20 cellular contexts compared by ENCODE assay signal in the genomic region with DNA sequence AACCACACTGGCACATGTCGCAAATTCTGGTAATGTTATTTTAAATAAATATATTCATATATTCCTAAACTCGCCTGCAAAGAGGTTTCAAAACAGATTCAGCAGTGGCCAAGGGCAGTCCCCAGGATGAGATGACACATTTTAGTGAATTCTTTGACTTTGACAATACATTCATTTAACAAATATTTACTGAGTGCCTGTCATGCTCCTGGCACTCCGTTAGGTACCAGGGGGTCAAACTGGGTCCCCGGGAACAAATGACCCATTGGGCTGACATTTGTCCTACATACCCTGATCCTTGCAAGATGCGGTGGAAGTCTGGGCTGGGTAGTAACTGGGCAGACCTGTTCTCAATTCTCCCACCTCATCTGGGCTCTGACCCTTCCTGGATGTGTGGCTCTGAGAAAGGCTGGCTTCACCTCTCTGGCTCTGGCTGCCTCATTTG.
DNase-seq lines count a peak whose midpoint lies in the region; ATAC-seq, FAIRE-seq and TF ChIP-seq lines count a peak whose summit lies in the region.
"Had no signal": no experiment of that assay in that cellular context is flagged by ENCODE, and none has a peak within 500 bp of the region (broad histone marks: within the 10 kb centered on the region; RNA-seq: fewer than 3 reads in every experiment).

No MANE protein-coding gene starts in this region.

- H3K9me3 ChIP-seq in HepG2 (ENCODE audit: low read length): no peaks in the 10 kb centered on the region
- no peaks in the 10 kb centered on the region for H3K9me3 ChIP-seq in right lobe of liver
- no peaks in the 10 kb centered on the region for H3K9me3 ChIP-seq in T-helper 17 cell (ENCODE audit: control insufficient read depth, low read length, poor library complexity, severe bottlenecking)
- no peaks in the 10 kb centered on the region for H3K9me3 ChIP-seq in mesenchymal stem cell (ENCODE audit: control insufficient read depth, low read length)
- H3K9me3 ChIP-seq: esophagus squamous epithelium, SJCRH30 had no signal

- ATAC-seq in HepG2 (peak; percentile 22; the same call in 2 of the 3 replicates), right lobe of liver (no peak), T-helper 17 cell (no peak), HG03097 (IDR thresholded peaks at IDR 0.05; ENCODE audit: low FRiP score, unreplicated experiment) (no peak), HG02981 (IDR thresholded peaks at IDR 0.05; ENCODE audit: unreplicated experiment) (no peak)
- ATAC-seq: HCT116 had no signal

- H3K4me1 ChIP-seq in HepG2 (ENCODE audit: insufficient read depth, low read length) (peaks cover 46% of the 10 kb centered on the region), right lobe of liver (no peaks in the 10 kb centered on the region), mesenchymal stem cell (ENCODE audit: control insufficient read depth, insufficient read depth, low read depth, low read length) (peaks cover 3% of the 10 kb centered on the region)

- in situ Hi-C loops in HepG2 (cut with HindIII; ENCODE audit: extremely low pct_ligation_motif_present, low pct_unique_long_range_greater_than_20kb): no loop called here

- H3K79me2 ChIP-seq in HepG2 (ENCODE audit: insufficient read depth, low read length): peaks cover under 1% of the 10 kb centered on the region

- no peak overlapping the region for H3K18ac ChIP-seq in mesenchymal stem cell (ENCODE audit: low read depth in 1 of 2, low read length in 2 of 2)

- H3K27ac Mint-ChIP-seq in T-helper 17 cell: peak overlapping the region; percentile 98
- no peak overlapping the region for H3K27ac Mint-ChIP-seq in chondrocyte (ENCODE audit: unreplicated experiment)
- H3K27ac Mint-ChIP-seq: activated CD4-positive, alpha-beta T cell treated with anti-CD3 and anti-CD28 coated beads, Interleukin-2, amount 10 ng/mL, durations not matched to agents 7 days and 5 days; nephron had no signal

- no TSS peak for BruUV-seq in HepG2 (replicated peaks; lab: Mats Ljungman, UMichigan)

- H3K9me3 Mint-ChIP-seq in chondrocyte (ENCODE audit: low read depth): no peaks in the 10 kb centered on the region
- H3K9me3 Mint-ChIP-seq: activated CD4-positive, alpha-beta T cell treated with anti-CD3 and anti-CD28 coated beads, Interleukin-2, amount 10 ng/mL, durations not matched to agents 7 days and 5 days; nephron had no signal

- peaks cover 23% of the 10 kb centered on the region for H3K79me1 ChIP-seq in mesenchymal stem cell (replicated peaks; ENCODE audit: low read length, poor library complexity, severe bottlenecking)

- H3K36me3 ChIP-seq in HepG2 (replicated peaks in 1 of 2; ENCODE audit: control insufficient read depth in 1 of 2, insufficient read depth in 2 of 2, low read length in 2 of 2) (no peaks in the 10 kb centered on the region), right lobe of liver (no peaks in the 10 kb centered on the region), mesenchymal stem cell (ENCODE audit: control insufficient read depth in 1 of 2, insufficient read depth in 2 of 2, low read depth in 1 of 2, low read length in 2 of 2) (peaks cover 4 to 12% of the 10 kb centered on the region in 2 experiments)
- H3K36me3 ChIP-seq: esophagus squamous epithelium, SJCRH30 had no signal

- H3K27me3 Mint-ChIP-seq in T-helper 17 cell (no peaks in the 10 kb centered on the region), chondrocyte (ENCODE audit: low read depth) (no peaks in the 10 kb centered on the region)
- H3K27me3 Mint-ChIP-seq: activated CD4-positive, alpha-beta T cell treated with anti-CD3 and anti-CD28 coated beads, Interleukin-2, amount 10 ng/mL, durations not matched to agents 7 days and 5 days had no signal

- peak in 1 of 2 experiments; percentile 35; a peak in 2 of 4 replicates for TF ChIP-seq EP300 in HepG2 (IDR thresholded peaks at IDR 0.05; ENCODE audit: low read depth in 2 of 2, low read length in 2 of 2)
- TF ChIP-seq EP300 in HepG2 (CRISPR knock-in tag; IDR thresholded peaks at IDR 0.05; ENCODE audit: borderline replicate concordance): no peak

- no peak overlapping the region for H4K8ac ChIP-seq in mesenchymal stem cell (ENCODE audit: low read length)

- no peak overlapping the region for H4K91ac ChIP-seq in mesenchymal stem cell (ENCODE audit: low read length)

- POLR2A ChIA-PET in HepG2 (lab: Yijun Ruan, JAX): no interaction called here

- TF ChIP-seq CTCF in HepG2 (CRISPR knock-in tag; IDR thresholded peaks at IDR 0.05) (no peak), right lobe of liver (IDR thresholded peaks at IDR 0.05) (no peak), chondrocyte (IDR thresholded peaks at IDR 0.05) (no peak)

- H3K4ac ChIP-seq in mesenchymal stem cell (ENCODE audit: low read depth in 1 of 2, low read length in 2 of 2): no peak overlapping the region

- WGBS in HepG2 (ENCODE audit: low lambda C conversion rate): 7% methylated on average over 5 of the region's 5 CpGs
- WGBS in right lobe of liver (ENCODE audit: insufficient coverage, low coverage, low lambda C conversion rate, missing lambda C conversion rate): 30% methylated on average over 5 of the region's 5 CpGs
- 69% methylated on average over 4 of the region's 5 CpGs for WGBS in mesenchymal stem cell

- H2BK15ac ChIP-seq in mesenchymal stem cell (ENCODE audit: low read depth, poor library complexity, severe bottlenecking): no peak overlapping the region

- H3K14ac ChIP-seq in mesenchymal stem cell (ENCODE audit: low read length in 2 of 2): no peak overlapping the region

- CTCF ChIA-PET in HepG2 (lab: Yijun Ruan, JAX; ENCODE audit: low intra/inter-chr PET ratio, low total read pairs): no interaction called here

- H3K23ac ChIP-seq in mesenchymal stem cell (ENCODE audit: low read length in 2 of 2): no peak overlapping the region

- H3K4me3 Mint-ChIP-seq in T-helper 17 cell (no peak overlapping the region), chondrocyte (ENCODE audit: unreplicated experiment) (no peak overlapping the region)
- H3K4me3 Mint-ChIP-seq: activated CD4-positive, alpha-beta T cell treated with anti-CD3 and anti-CD28 coated beads, Interleukin-2, amount 10 ng/mL, durations not matched to agents 7 days and 5 days; nephron had no signal

- H3K27ac ChIP-seq in HepG2 (ENCODE audit: extremely low read length, insufficient read depth, low read length): no peak overlapping the region
- H3K27ac ChIP-seq in right lobe of liver: no peak overlapping the region
- no peak overlapping the region for H3K27ac ChIP-seq in mesenchymal stem cell (ENCODE audit: low read length, poor library complexity, severe bottlenecking)
- H3K27ac ChIP-seq: SJCRH30 had no signal

- TF ChIP-seq RAD21 in HepG2 (CRISPR knock-in tag; IDR thresholded peaks at IDR 0.05): no peak

- TF ChIP-seq POLR2A in HepG2 (IDR thresholded peaks at IDR 0.05; ENCODE audit: insufficient read depth in 1 of 2, low read depth in 2 of 2, low read length in 2 of 2) (no peak), right lobe of liver (IDR thresholded peaks at IDR 0.05) (no peak)

- H2BK12ac ChIP-seq in mesenchymal stem cell (ENCODE audit: low read length in 2 of 2): peak overlapping the region; percentile 11 to 63

- intact Hi-C loops in HepG2 (cut with micrococcal nuclease; ENCODE audit: unreplicated experiment): no loop called here
- intact Hi-C loops in right lobe of liver (cut with DNase I): no loop called here

- H3K4me2 ChIP-seq in HepG2 (ENCODE audit: low read depth, low read length) (peak overlapping the region; percentile 8; the same call in 1 of the 2 replicates), mesenchymal stem cell (ENCODE audit: low read length, poor library complexity, severe bottlenecking) (no peak overlapping the region)

- H3K9ac ChIP-seq in HepG2 (ENCODE audit: insufficient read depth, low read depth, low read length): no peak overlapping the region
- no peak overlapping the region for H3K9ac ChIP-seq in mesenchymal stem cell (ENCODE audit: low read length)

- H2BK5ac ChIP-seq in mesenchymal stem cell (ENCODE audit: low read depth, low read length, poor library complexity, severe bottlenecking): no peak overlapping the region

- no peak overlapping the region for H2BK120ac ChIP-seq in mesenchymal stem cell (ENCODE audit: low read depth, low read length)

- H3K4me1 Mint-ChIP-seq in T-helper 17 cell (peaks cover 57% of the 10 kb centered on the region), chondrocyte (ENCODE audit: low read depth) (peaks cover 22% of the 10 kb centered on the region)

- H2AFZ ChIP-seq in HepG2 (ENCODE audit: low read length) (no peak overlapping the region), mesenchymal stem cell (ENCODE audit: low read depth, low read length) (no peak overlapping the region)

- no peaks in the 10 kb centered on the region for H3K36me3 Mint-ChIP-seq in T-helper 17 cell (ENCODE audit: low read depth)
- no peaks in the 10 kb centered on the region for H3K36me3 Mint-ChIP-seq in chondrocyte (ENCODE audit: low read depth)

- H2AK5ac ChIP-seq in mesenchymal stem cell (ENCODE audit: low read length, severe bottlenecking): peak overlapping the region; percentile 26

- H4K20me1 ChIP-seq in HepG2 (ENCODE audit: insufficient read depth, low read length): no peaks in the 10 kb centered on the region

- H3K4me3 ChIP-seq in HepG2 (replicated peaks in 1 of 3; ENCODE audit: insufficient read depth in 1 of 3, low read depth in 2 of 3, low read length in 3 of 3): no peak overlapping the region
- no peak overlapping the region for H3K4me3 ChIP-seq in right lobe of liver
- no peak overlapping the region for H3K4me3 ChIP-seq in mesenchymal stem cell (ENCODE audit: insufficient read depth in 1 of 2, low read depth in 1 of 2, low read length in 2 of 2)
- H3K4me3 ChIP-seq: esophagus squamous epithelium, lung, SJCRH30 had no signal

- no peak for FAIRE-seq in HepG2 (lab: Jason Lieb, UNC)

- H3K27me3 ChIP-seq in HepG2 (ENCODE audit: control insufficient read depth in 1 of 2, insufficient read depth in 2 of 2, low read length in 2 of 2): no peaks in the 10 kb centered on the region
- no peaks in the 10 kb centered on the region for H3K27me3 ChIP-seq in right lobe of liver
- no peaks in the 10 kb centered on the region for H3K27me3 ChIP-seq in mesenchymal stem cell (ENCODE audit: control insufficient read depth in 1 of 2, insufficient read depth in 1 of 2, low read length in 2 of 2)
- H3K27me3 ChIP-seq: esophagus squamous epithelium, SJCRH30 had no signal

- DNase-seq in HepG2 (ENCODE audit: low spot score): peak; percentile 69
- DNase-seq in right lobe of liver: no peak
- no peak for DNase-seq in T-helper 17 cell
- DNase-seq in mesenchymal stem cell: no peak
- no peak for DNase-seq in chondrocyte (ENCODE audit: low spot score)
- DNase-seq in NCI-H2107 (lab: John Stamatoyannopoulos, UW): no peak
- DNase-seq: activated CD4-positive, alpha-beta T cell treated with anti-CD3 and anti-CD28 coated beads, Interleukin-2, amount 10 ng/mL, durations not matched to agents 7 days and 5 days; activated effector memory CD4-positive, alpha-beta T cell treated with anti-CD3 and anti-CD28 coated beads, Interleukin-2, amount 50 U/mL, for 16 hours; AML-193; DMS 273 treated with DMSO at 0.1 percent for 48 hours; esophagus squamous epithelium; head of caudate nucleus; NCI-H1694 treated with DMSO at 0.1 percent for 48 hours; NCI-H510A; SJCRH30 had no signal

TF ChIP-seq in HepG2, 621 proteins besides CTCF, POLR2A, EP300 and RAD21 (continues in another document):
- peak; percentile 89 for TF ChIP-seq PPARG (CRISPR knock-in tag; conservative IDR thresholded peaks at IDR 0.05)
- no peak for TF ChIP-seq SP140L (CRISPR knock-in tag; IDR thresholded peaks at IDR 0.05; ENCODE audit: borderline replicate concordance)
- no peak for TF ChIP-seq HOXA3 (CRISPR knock-in tag; IDR thresholded peaks at IDR 0.05)
- no peak for TF ChIP-seq ZNF780A (CRISPR knock-in tag; IDR thresholded peaks at IDR 0.05)
